Comparison of ENCODE assay signal across 1 cellular context in the genomic region with DNA sequence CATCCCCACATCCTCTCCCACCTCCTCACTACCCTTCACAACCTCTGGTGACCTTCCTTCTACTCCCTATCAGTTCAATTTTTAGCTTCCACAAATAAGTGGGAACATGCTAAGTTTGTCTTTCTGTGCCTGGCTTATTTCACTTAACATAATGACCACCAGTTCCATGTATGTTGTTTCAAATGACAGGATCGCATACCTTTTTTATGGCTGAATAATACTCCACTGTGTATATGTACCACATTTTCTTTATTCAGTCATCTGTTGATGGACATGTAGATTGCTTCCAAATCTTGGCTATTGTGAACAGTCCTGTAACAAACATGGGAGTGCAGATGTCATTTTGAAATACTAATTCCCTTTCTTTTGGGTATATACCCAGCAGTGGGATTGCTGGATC.
TF ChIP-seq lines count a peak whose summit lies in the region.

No MANE protein-coding gene starts in this region.

TF ChIP-seq in HEK293, 187 proteins besides CTCF, POLR2A, EP300 and RAD21 (continued from another document):
- TF ChIP-seq, protein P1, sequence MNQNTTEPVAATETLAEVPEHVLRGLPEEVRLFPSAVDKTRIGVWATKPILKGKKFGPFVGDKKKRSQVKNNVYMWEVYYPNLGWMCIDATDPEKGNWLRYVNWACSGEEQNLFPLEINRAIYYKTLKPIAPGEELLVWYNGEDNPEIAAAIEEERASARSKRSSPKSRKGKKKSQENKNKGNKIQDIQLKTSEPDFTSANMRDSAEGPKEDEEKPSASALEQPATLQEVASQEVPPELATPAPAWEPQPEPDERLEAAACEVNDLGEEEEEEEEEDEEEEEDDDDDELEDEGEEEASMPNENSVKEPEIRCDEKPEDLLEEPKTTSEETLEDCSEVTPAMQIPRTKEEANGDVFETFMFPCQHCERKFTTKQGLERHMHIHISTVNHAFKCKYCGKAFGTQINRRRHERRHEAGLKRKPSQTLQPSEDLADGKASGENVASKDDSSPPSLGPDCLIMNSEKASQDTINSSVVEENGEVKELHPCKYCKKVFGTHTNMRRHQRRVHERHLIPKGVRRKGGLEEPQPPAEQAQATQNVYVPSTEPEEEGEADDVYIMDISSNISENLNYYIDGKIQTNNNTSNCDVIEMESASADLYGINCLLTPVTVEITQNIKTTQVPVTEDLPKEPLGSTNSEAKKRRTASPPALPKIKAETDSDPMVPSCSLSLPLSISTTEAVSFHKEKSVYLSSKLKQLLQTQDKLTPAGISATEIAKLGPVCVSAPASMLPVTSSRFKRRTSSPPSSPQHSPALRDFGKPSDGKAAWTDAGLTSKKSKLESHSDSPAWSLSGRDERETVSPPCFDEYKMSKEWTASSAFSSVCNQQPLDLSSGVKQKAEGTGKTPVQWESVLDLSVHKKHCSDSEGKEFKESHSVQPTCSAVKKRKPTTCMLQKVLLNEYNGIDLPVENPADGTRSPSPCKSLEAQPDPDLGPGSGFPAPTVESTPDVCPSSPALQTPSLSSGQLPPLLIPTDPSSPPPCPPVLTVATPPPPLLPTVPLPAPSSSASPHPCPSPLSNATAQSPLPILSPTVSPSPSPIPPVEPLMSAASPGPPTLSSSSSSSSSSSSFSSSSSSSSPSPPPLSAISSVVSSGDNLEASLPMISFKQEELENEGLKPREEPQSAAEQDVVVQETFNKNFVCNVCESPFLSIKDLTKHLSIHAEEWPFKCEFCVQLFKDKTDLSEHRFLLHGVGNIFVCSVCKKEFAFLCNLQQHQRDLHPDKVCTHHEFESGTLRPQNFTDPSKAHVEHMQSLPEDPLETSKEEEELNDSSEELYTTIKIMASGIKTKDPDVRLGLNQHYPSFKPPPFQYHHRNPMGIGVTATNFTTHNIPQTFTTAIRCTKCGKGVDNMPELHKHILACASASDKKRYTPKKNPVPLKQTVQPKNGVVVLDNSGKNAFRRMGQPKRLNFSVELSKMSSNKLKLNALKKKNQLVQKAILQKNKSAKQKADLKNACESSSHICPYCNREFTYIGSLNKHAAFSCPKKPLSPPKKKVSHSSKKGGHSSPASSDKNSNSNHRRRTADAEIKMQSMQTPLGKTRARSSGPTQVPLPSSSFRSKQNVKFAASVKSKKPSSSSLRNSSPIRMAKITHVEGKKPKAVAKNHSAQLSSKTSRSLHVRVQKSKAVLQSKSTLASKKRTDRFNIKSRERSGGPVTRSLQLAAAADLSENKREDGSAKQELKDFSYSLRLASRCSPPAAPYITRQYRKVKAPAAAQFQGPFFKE (tag by site-specific recombination; IDR thresholded peaks at IDR 0.05; ENCODE audit: borderline replicate concordance), result no peak
- TF ChIP-seq ZNF548 (tag by site-specific recombination; IDR thresholded peaks at IDR 0.05) (no peak), ZNF521 (tag by site-specific recombination; IDR thresholded peaks at IDR 0.05) (no peak), ZNF133 (tag by site-specific recombination; IDR thresholded peaks at IDR 0.05) (peak; percentile 67; the same call in 1 of the 2 replicates), ZNF791 (tag by site-specific recombination; IDR thresholded peaks at IDR 0.05) (no peak), ZNF19 (tag by site-specific recombination; IDR thresholded peaks at IDR 0.05; ENCODE audit: low read depth) (no peak), ZNF324 (tag by site-specific recombination; IDR thresholded peaks at IDR 0.05) (no peak), YY1 (tag by site-specific recombination; IDR thresholded peaks at IDR 0.05) (no peak), ZNF311 (tag by site-specific recombination; IDR thresholded peaks at IDR 0.05; ENCODE audit: borderline replicate concordance) (no peak)
- TF ChIP-seq, protein P2, sequence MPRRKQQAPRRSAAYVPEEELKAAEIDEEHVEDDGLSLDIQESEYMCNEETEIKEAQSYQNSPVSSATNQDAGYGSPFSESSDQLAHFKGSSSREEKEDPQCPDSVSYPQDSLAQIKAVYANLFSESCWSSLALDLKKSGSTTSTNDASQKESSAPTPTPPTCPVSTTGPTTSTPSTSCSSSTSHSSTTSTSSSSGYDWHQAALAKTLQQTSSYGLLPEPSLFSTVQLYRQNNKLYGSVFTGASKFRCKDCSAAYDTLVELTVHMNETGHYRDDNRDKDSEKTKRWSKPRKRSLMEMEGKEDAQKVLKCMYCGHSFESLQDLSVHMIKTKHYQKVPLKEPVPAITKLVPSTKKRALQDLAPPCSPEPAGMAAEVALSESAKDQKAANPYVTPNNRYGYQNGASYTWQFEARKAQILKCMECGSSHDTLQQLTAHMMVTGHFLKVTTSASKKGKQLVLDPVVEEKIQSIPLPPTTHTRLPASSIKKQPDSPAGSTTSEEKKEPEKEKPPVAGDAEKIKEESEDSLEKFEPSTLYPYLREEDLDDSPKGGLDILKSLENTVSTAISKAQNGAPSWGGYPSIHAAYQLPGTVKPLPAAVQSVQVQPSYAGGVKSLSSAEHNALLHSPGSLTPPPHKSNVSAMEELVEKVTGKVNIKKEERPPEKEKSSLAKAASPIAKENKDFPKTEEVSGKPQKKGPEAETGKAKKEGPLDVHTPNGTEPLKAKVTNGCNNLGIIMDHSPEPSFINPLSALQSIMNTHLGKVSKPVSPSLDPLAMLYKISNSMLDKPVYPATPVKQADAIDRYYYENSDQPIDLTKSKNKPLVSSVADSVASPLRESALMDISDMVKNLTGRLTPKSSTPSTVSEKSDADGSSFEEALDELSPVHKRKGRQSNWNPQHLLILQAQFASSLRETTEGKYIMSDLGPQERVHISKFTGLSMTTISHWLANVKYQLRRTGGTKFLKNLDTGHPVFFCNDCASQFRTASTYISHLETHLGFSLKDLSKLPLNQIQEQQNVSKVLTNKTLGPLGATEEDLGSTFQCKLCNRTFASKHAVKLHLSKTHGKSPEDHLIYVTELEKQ (tag by site-specific recombination; IDR thresholded peaks at IDR 0.05; ENCODE audit: borderline replicate concordance), result no peak
- TF ChIP-seq, protein P3, sequence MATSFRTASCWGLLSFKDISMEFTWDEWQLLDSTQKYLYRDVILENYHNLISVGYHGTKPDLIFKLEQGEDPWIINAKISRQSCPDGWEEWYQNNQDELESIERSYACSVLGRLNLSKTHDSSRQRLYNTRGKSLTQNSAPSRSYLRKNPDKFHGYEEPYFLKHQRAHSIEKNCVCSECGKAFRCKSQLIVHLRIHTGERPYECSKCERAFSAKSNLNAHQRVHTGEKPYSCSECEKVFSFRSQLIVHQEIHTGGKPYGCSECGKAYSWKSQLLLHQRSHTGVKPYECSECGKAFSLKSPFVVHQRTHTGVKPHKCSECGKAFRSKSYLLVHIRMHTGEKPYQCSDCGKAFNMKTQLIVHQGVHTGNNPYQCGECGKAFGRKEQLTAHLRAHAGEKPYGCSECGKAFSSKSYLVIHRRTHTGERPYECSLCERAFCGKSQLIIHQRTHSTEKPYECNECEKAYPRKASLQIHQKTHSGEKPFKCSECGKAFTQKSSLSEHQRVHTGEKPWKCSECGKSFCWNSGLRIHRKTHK (tag by site-specific recombination; IDR thresholded peaks at IDR 0.05), result no peak
- TF ChIP-seq, protein P4, sequence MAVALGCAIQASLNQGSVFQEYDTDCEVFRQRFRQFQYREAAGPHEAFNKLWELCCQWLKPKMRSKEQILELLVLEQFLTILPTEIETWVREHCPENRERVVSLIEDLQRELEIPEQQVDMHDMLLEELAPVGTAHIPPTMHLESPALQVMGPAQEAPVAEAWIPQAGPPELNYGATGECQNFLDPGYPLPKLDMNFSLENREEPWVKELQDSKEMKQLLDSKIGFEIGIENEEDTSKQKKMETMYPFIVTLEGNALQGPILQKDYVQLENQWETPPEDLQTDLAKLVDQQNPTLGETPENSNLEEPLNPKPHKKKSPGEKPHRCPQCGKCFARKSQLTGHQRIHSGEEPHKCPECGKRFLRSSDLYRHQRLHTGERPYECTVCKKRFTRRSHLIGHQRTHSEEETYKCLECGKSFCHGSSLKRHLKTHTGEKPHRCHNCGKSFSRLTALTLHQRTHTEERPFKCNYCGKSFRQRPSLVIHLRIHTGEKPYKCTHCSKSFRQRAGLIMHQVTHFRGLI (tag by site-specific recombination; IDR thresholded peaks at IDR 0.05), result no peak
